Comparison of ENCODE assay signal across 8 cellular contexts in the genomic region with DNA sequence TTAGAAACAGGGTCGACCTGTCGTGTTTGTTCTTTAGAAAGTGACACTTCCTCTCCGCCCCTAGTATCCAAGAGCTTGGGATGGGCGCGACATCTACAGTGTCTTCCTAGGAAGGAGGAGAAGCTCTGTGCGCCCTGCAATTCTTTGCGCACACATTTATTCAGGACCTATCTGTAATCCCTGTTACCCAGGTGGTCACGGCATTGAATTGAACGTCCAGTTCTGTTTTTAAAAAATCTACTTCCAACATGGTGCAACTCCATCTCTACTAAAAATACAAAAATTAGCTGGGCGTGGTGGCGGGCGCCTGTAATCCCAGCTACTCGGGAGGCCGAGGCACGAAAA. TPM values are rescaled to one million over a fixed set of nuclear protein-coding genes. Genes with fewer than 3 reads are reported as not detected.
A peak's percentile ranks its signal among the peaks of the same experiment; 100 is the strongest.
DNase-seq lines count a peak whose midpoint lies in the region; ATAC-seq and TF ChIP-seq lines count a peak whose summit lies in the region.

No MANE protein-coding gene starts in this region.

- peak overlapping the region; percentile 69 to 88 (median 80) for H3K27ac ChIP-seq in body of pancreas
- H3K27ac ChIP-seq in right lobe of liver, result peak overlapping the region in 1 of 3 donors; percentile 60
- H3K27ac ChIP-seq in stomach, result peak overlapping the region; percentile 77 to 89 (median 86)

- TF ChIP-seq CTCF in body of pancreas (IDR thresholded peaks at IDR 0.05) (no peak), right lobe of liver (IDR thresholded peaks at IDR 0.05) (no peak), stomach (IDR thresholded peaks at IDR 0.05) (no peak)

- H3K4me1 ChIP-seq in body of pancreas, result peaks cover 62% of the 10 kb centered on the region
- peaks cover 0 to 24% (median 5%) of the 10 kb centered on the region in 4 donors for H3K4me1 ChIP-seq in right lobe of liver
- H3K4me1 ChIP-seq in stomach, result peaks cover 18 to 54% (median 41%) of the 10 kb centered on the region in 4 donors

- WGBS in body of pancreas, 2 donors, result 32 to 47% methylated on average over 15 of the region's 15 CpGs
- WGBS in right lobe of liver (ENCODE audit: insufficient coverage, low coverage, low lambda C conversion rate, missing lambda C conversion rate), result 35% methylated on average over 9 of the region's 15 CpGs
- 45 to 54% (median 47%) methylated on average over 14 to 15 of the region's 15 CpGs for WGBS in stomach, 5 donors

- H3K27me3 ChIP-seq in body of pancreas (no peaks in the 10 kb centered on the region), right lobe of liver (peaks cover 0 to 3% of the 10 kb centered on the region in 2 donors), stomach (peaks cover 0 to 39% (median 11%) of the 10 kb centered on the region in 3 donors)

- peak; percentile 15 to 31 for DNase-seq in NCI-H524 (lab: John Stamatoyannopoulos, UW)
- no peak for DNase-seq in NCI-H524 treated with DMSO at 0.1 percent for 48 hours (lab: John Stamatoyannopoulos, UW)
- DNase-seq in body of pancreas, result no peak
- DNase-seq in right lobe of liver, result no peak
- DNase-seq in stomach, result no peak
- no peak for DNase-seq in OCI-M1 (lab: John Stamatoyannopoulos, UW)
- no peak for DNase-seq in SHP77 (lab: John Stamatoyannopoulos, UW)
- DNase-seq in ecto neural progenitor cell (ENCODE audit: low spot score), result no peak

- H3K9me3 ChIP-seq in body of pancreas (no peaks in the 10 kb centered on the region), right lobe of liver (no peaks in the 10 kb centered on the region), stomach (no peaks in the 10 kb centered on the region)

- intact Hi-C loops in body of pancreas (cut with DNase I), result no loop called here
- intact Hi-C loops in right lobe of liver (cut with DNase I), result loop anchor here in 1 of 2 donors (10.0 kb wide), 1 partner anchor 49 kb away; no protein-coding TSS in a partner anchor
- intact Hi-C loops in stomach (cut with DNase I; ENCODE audit: low total_unique reads), result no loop called here

- no peaks in the 10 kb centered on the region for H3K36me3 ChIP-seq in body of pancreas (replicated peaks in 1 of 2; ENCODE audit: insufficient read depth in 1 of 2, low read depth in 2 of 2)
- H3K36me3 ChIP-seq in right lobe of liver, result no peaks in the 10 kb centered on the region
- H3K36me3 ChIP-seq in stomach, result no peaks in the 10 kb centered on the region

- H3K4me3 ChIP-seq in body of pancreas, result peak overlapping the region; percentile 27 to 80
- peak overlapping the region; percentile 49 to 53 (median 49) for H3K4me3 ChIP-seq in right lobe of liver
- H3K4me3 ChIP-seq in stomach, result peak overlapping the region; percentile 62 to 87 (median 75)

- TF ChIP-seq POLR2A in body of pancreas (IDR thresholded peaks at IDR 0.05), result no peak
- TF ChIP-seq POLR2A in right lobe of liver (IDR thresholded peaks at IDR 0.05), result no peak
- no peak for TF ChIP-seq POLR2A in stomach (IDR thresholded peaks at IDR 0.05)

- no peak for ATAC-seq in body of pancreas
- ATAC-seq in right lobe of liver, result no peak

- no peak for TF ChIP-seq EP300 in stomach (IDR thresholded peaks at IDR 0.05)

RNA-seq across cellular contexts. Expression of a gene that starts 0.6 kb away (rescaled TPM):
- total RNA-seq in body of pancreas, result 100 to 1,000 TPM in 1 of 2 donors, 10 to 100 TPM in 1; 91.6 to 130 TPM
- total RNA-seq in right lobe of liver, result 10 to 100 TPM; 14.9 to 61.0 (median 28.9) TPM
- total RNA-seq in stomach, result 100 to 1,000 TPM in 4 of 5 donors, 10 to 100 TPM in 1; 85.7 to 399 (median 165) TPM
- polyA plus RNA-seq in stomach, result 10 to 100 TPM; 50.0 to 76.5 (median 68.7) TPM

Comparison
In these comparisons a context has a peak if more than half of its experiments do, and no peak if none do; other contexts are left out.
1. DNase-seq: peak in NCI-H524 (2 of 2); none in NCI-H524 treated with DMSO at 0.1 percent for 48 hours (single experiment), body of pancreas (0 of 4), right lobe of liver (0 of 3), stomach (single experiment), OCI-M1 (single experiment), SHP77 (0 of 2) and ecto neural progenitor cell (single experiment).
2. Peak in every context shown above with its lines, with median percentiles within 50 percentile points of each other: H3K4me3 ChIP-seq.